8 cellular contexts compared by ENCODE assay signal in genomic region chr19:10095622-10095947, GRCh38. TPM values are rescaled to one million over a fixed set of nuclear protein-coding genes. Genes with fewer than 3 reads are reported as not detected.
A peak's percentile ranks its signal among the peaks of the same experiment; 100 is the strongest.
DNase-seq lines count a peak whose midpoint lies in the region; TF ChIP-seq lines count a peak whose summit lies in the region.

No MANE protein-coding gene starts in this region.

- H3K4me1 ChIP-seq in breast epithelium (no peaks in the 10 kb centered on the region), neural progenitor cell (no peaks in the 10 kb centered on the region)

- DNase-seq in AG04450 (ENCODE audit: low read depth, low spot score) (no peak), HFFc6 (no peak), breast epithelium (ENCODE audit: low spot score in 2 of 2) (no peak), neural progenitor cell (ENCODE audit: low spot score) (no peak), H7 (no peak), KBM-7 (no peak), SW 1271 (lab: John Stamatoyannopoulos, UW) (no peak), MV-4-11 (lab: John Stamatoyannopoulos, UW) (no peak)

- H3K9me3 ChIP-seq in AG04450 (ENCODE audit: control insufficient read depth, insufficient read depth, low read length) (peaks cover 10% of the 10 kb centered on the region; the same call in 1 of the 2 replicates), breast epithelium (no peaks in the 10 kb centered on the region), neural progenitor cell (ENCODE audit: low read depth) (no peaks in the 10 kb centered on the region)

- intact Hi-C loops in breast epithelium (cut with DNase I; ENCODE audit: low total_unique reads): no loop called here

- peak overlapping the region; percentile 29 for H3K4me3 ChIP-seq in AG04450 (ENCODE audit: low read depth, low read length)
- H3K4me3 ChIP-seq in breast epithelium: peak overlapping the region in 2 of 3 donors; percentile 60 to 79
- H3K4me3 ChIP-seq in neural progenitor cell: no peak overlapping the region
- no peak overlapping the region for H3K4me3 ChIP-seq in H7 (ENCODE audit: insufficient read depth, low read depth, low read length)

- H3K27ac Mint-ChIP-seq in HFFc6 (no peak overlapping the region), neural progenitor cell (no peak overlapping the region)

- H3K9ac ChIP-seq in neural progenitor cell: no peak overlapping the region

- in situ Hi-C loops in KBM-7 (cut with MboI; ENCODE audit: low pct_unique_long_range_greater_than_20kb, low sequenced_read_pairs): no loop called here

- no peaks in the 10 kb centered on the region for H3F3A ChIP-seq in neural progenitor cell (ENCODE audit: low read depth)

- CTCF ChIA-PET in AG04450 (lab: Charles Lee): interaction anchor here (1.4 to 1.7 kb wide), 4 partner anchors 68 to 164 kb away, joined by 4 to 7 read pairs (median 6); no protein-coding TSS in a partner anchor

- H4K20me1 ChIP-seq in neural progenitor cell (ENCODE audit: low read depth): no peaks in the 10 kb centered on the region

- H3K36me3 Mint-ChIP-seq in HFFc6 (ENCODE audit: low read depth) (peaks cover 21% of the 10 kb centered on the region), neural progenitor cell (no peaks in the 10 kb centered on the region)

- H3K36me3 ChIP-seq in breast epithelium: no peaks in the 10 kb centered on the region
- H3K36me3 ChIP-seq in neural progenitor cell: no peaks in the 10 kb centered on the region
- peaks cover 2% of the 10 kb centered on the region for H3K36me3 ChIP-seq in H7 (replicated peaks; ENCODE audit: control insufficient read depth, insufficient read depth, low read length)

- H3K27ac ChIP-seq in AG04450 (ENCODE audit: low read depth, low read length) (peak overlapping the region; percentile 25), breast epithelium (peak overlapping the region; percentile 71 to 88), neural progenitor cell (no peak overlapping the region)

- no peaks in the 10 kb centered on the region for H3K27me3 ChIP-seq in AG04450 (ENCODE audit: control insufficient read depth, insufficient read depth, low read length)
- no peaks in the 10 kb centered on the region for H3K27me3 ChIP-seq in breast epithelium
- peaks cover 35% of the 10 kb centered on the region for H3K27me3 ChIP-seq in neural progenitor cell
- peaks cover 23% of the 10 kb centered on the region for H3K27me3 ChIP-seq in H7 (ENCODE audit: control insufficient read depth, insufficient read depth, low read length)

- peak overlapping the region; percentile 43; the same call in 1 of the 2 replicates for H3K4me3 Mint-ChIP-seq in HFFc6
- peak overlapping the region; percentile 69 for H3K4me3 Mint-ChIP-seq in neural progenitor cell

- no peak overlapping the region for H2AFZ ChIP-seq in neural progenitor cell (replicated peaks)

- H3K79me2 ChIP-seq in neural progenitor cell (ENCODE audit: low read depth): no peaks in the 10 kb centered on the region

- H3K9me3 Mint-ChIP-seq in HFFc6 (no peaks in the 10 kb centered on the region), neural progenitor cell (peaks cover 2% of the 10 kb centered on the region)

- H3K4me2 ChIP-seq in neural progenitor cell: no peak overlapping the region

- H3K27me3 Mint-ChIP-seq in HFFc6 (ENCODE audit: insufficient read depth) (peaks cover 3% of the 10 kb centered on the region), neural progenitor cell (ENCODE audit: insufficient read depth, low read depth) (peaks cover 18% of the 10 kb centered on the region)

- TF ChIP-seq POLR2A in breast epithelium (IDR thresholded peaks at IDR 0.05): no peak

- peaks cover 10% of the 10 kb centered on the region; the same call in 1 of the 2 replicates for H3K4me1 Mint-ChIP-seq in HFFc6 (ENCODE audit: low read depth)
- H3K4me1 Mint-ChIP-seq in neural progenitor cell: peaks cover 5% of the 10 kb centered on the region

- no peak for TF ChIP-seq CTCF in AG04450 (IDR thresholded peaks at IDR 0.05; ENCODE audit: low read depth, low read length)
- no peak for TF ChIP-seq CTCF in HFFc6 (IDR thresholded peaks at IDR 0.05)
- TF ChIP-seq CTCF in breast epithelium (IDR thresholded peaks at IDR 0.05): peak in 1 of 3 donors; percentile 10
- TF ChIP-seq CTCF in neural progenitor cell (IDR thresholded peaks at IDR 0.05): no peak

- POLR2A ChIA-PET in AG04450 (lab: Yijun Ruan, JAX): interaction anchor here (0.7 to 1.8 kb wide), 7 partner anchors 9 to 156 kb away, joined by 3 to 10 read pairs (median 4); partner anchors contain the start of genes MRPL4 and PPAN

RNA-seq across cellular contexts. Expression of gene ANGPTL6, which starts 6.9 kb away (rescaled TPM):
- 0.09 and 0.11 TPM in 2 replicates for polyA plus RNA-seq in AG04450 (2011; rRNA removed)
- not detected in 2 replicates for polyA minus RNA-seq in AG04450 (2011; rRNA and poly(A)+ RNA removed)
- total RNA-seq in HFFc6 (2021; fragmentation: NEBNext Ultra II Directional; extraction: Animal tissue kit (Norgen Biotek cat#: 25700)): under 1 TPM in 2 of 6 experiments, not detected in 4; 0.09 to 0.15 TPM
- under 1 TPM in 2 of 3 donors, not detected in 1; 0.29 to 0.33 TPM for total RNA-seq in breast epithelium
- 0.09 TPM in 1 of 2 replicates, not detected in the other for total RNA-seq in neural progenitor cell (ENCODE audit: low replicate concordance)
- total RNA-seq in H7 (2014; rRNA removed; shearing (Covaris generic)): 0.15 TPM in 1 of 2 replicates, not detected in the other

RNA-seq across cellular contexts. Expression of gene SHFL, which starts 9.5 kb away (rescaled TPM):
- polyA plus RNA-seq in AG04450 (2011; rRNA removed): 25.0 and 25.9 TPM in 2 replicates
- 15.6 and 22.6 TPM in 2 replicates for polyA minus RNA-seq in AG04450 (2011; rRNA and poly(A)+ RNA removed)
- total RNA-seq in HFFc6 (2021; fragmentation: NEBNext Ultra II Directional; extraction: Animal tissue kit (Norgen Biotek cat#: 25700)): 10 to 100 TPM; 16.9 to 26.2 (median 21.1) TPM
- total RNA-seq in breast epithelium: 10 to 100 TPM; 26.4 to 47.6 (median 34.1) TPM
- total RNA-seq in neural progenitor cell (ENCODE audit: low replicate concordance): 0.15 and 2.0 TPM in 2 replicates
- total RNA-seq in H7 (2014; rRNA removed; shearing (Covaris generic)): 14.4 and 20.4 TPM in 2 replicates

RNA-seq across cellular contexts. Expression of gene PPAN, which starts 10.6 kb away (rescaled TPM):
- 11.5 and 13.1 TPM in 2 replicates for polyA plus RNA-seq in AG04450 (2011; rRNA removed)
- 39.0 and 61.7 TPM in 2 replicates for polyA minus RNA-seq in AG04450 (2011; rRNA and poly(A)+ RNA removed)
- total RNA-seq in HFFc6 (2021; fragmentation: NEBNext Ultra II Directional; extraction: Animal tissue kit (Norgen Biotek cat#: 25700)): 10 to 100 TPM; 36.4 to 42.2 (median 41.0) TPM
- 10 to 100 TPM; 17.1 to 44.2 (median 35.3) TPM for total RNA-seq in breast epithelium
- 6.6 and 23.3 TPM in 2 replicates for total RNA-seq in neural progenitor cell (ENCODE audit: low replicate concordance)
- total RNA-seq in H7 (2014; rRNA removed; shearing (Covaris generic)): 52.9 and 54.4 TPM in 2 replicates

RNA-seq across cellular contexts. Expression of gene P2RY11, which starts 15.9 kb away (rescaled TPM):
- polyA plus RNA-seq in AG04450 (2011; rRNA removed): 1.0 and 2.1 TPM in 2 replicates
- 1.7 and 3.0 TPM in 2 replicates for polyA minus RNA-seq in AG04450 (2011; rRNA and poly(A)+ RNA removed)
- total RNA-seq in HFFc6 (2021; fragmentation: NEBNext Ultra II Directional; extraction: Animal tissue kit (Norgen Biotek cat#: 25700)): 1 to 10 TPM; 4.5 to 9.9 (median 5.4) TPM
- 1 to 10 TPM; 4.0 to 7.2 (median 4.3) TPM for total RNA-seq in breast epithelium
- 2.2 TPM in 1 of 2 replicates, not detected in the other for total RNA-seq in neural progenitor cell (ENCODE audit: low replicate concordance)
- 0.87 and 6.2 TPM in 2 replicates for total RNA-seq in H7 (2014; rRNA removed; shearing (Covaris generic))

RNA-seq across cellular contexts. Expression of gene EIF3G, which starts 24.1 kb away (rescaled TPM):
- 127 and 146 TPM in 2 replicates for polyA plus RNA-seq in AG04450 (2011; rRNA removed)
- 54.2 and 75.9 TPM in 2 replicates for polyA minus RNA-seq in AG04450 (2011; rRNA and poly(A)+ RNA removed)
- total RNA-seq in HFFc6 (2021; fragmentation: NEBNext Ultra II Directional; extraction: Animal tissue kit (Norgen Biotek cat#: 25700)): 100 to 1,000 TPM; 261 to 303 (median 279) TPM
- total RNA-seq in breast epithelium (100 to 1,000 TPM; 293 to 322 (median 308) TPM), neural progenitor cell (ENCODE audit: low replicate concordance) (170 and 215 TPM in 2 replicates)
- total RNA-seq in H7 (2014; rRNA removed; shearing (Covaris generic)): 354 and 376 TPM in 2 replicates

Comparison
In these comparisons a context has a peak if more than half of its experiments do, and no peak if none do; other contexts are left out.
1. H3K4me3 ChIP-seq: peak in AG04450 (single experiment) and breast epithelium (2 of 3); none in neural progenitor cell (single experiment) and H7 (single experiment).